16 cellular contexts compared by ENCODE assay signal in the genomic region with DNA sequence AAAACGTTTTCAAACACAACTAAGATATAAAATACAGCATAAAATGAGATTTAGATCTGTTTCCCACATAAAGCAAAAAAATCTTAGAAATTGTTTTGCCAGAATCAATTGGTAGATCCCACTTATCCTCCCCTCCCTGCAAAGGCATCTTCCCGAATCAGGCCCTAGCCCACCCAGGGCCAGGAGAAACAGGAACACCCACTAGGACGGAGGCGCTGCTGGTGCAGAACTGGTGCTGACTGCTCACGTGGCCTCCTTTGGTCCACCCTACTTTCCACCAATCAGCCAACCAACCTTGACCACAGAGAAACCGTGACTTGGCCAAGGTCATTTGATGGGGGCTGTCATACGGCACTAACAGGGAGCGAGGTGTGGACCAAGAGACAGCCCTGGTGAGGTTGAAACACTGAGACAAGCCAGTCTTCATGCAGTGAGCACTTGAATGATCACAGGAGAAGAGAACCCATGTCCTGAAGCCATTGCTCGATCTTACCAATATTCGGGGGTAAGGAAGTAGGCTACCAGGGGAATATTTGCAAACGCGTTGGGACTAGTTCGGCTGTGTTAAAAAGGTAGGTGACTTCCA. TPM values are rescaled to one million over a fixed set of nuclear protein-coding genes. Genes with fewer than 3 reads are reported as not detected.
A peak's percentile ranks its signal among the peaks of the same experiment; 100 is the strongest.
DNase-seq lines count a peak whose midpoint lies in the region; ATAC-seq and TF ChIP-seq lines count a peak whose summit lies in the region.
"Had no signal": no experiment of that assay in that cellular context is flagged by ENCODE, and none has a peak within 500 bp of the region (broad histone marks: within the 10 kb centered on the region; RNA-seq: fewer than 3 reads in every experiment).

No MANE protein-coding gene starts in this region.

- no TSS peak for BruUV-seq in mammary epithelial cell (replicated peaks; lab: Mats Ljungman, UMichigan)

- H3K4me3 ChIP-seq in mammary epithelial cell (replicated peaks in 1 of 3; ENCODE audit: insufficient read depth in 1 of 3, low read depth in 2 of 3, low read length in 3 of 3) = no peak overlapping the region
- H3K4me3 ChIP-seq: heart right ventricle had no signal

- intact Hi-C loops in activated CD8-positive, alpha-beta T cell treated with anti-CD3 and anti-CD28 coated beads for 36 hours (cut with micrococcal nuclease) = no loop called here
- intact Hi-C loops in mammary epithelial cell (cut with micrococcal nuclease) = no loop called here

- no peaks in the 10 kb centered on the region for H3K9me3 Mint-ChIP-seq in activated naive CD4-positive, alpha-beta T cell treated with anti-CD3 and anti-CD28 coated beads, Interleukin-2, amount 10 ng/mL, durations not matched to agents 7 days and 5 days
- H3K9me3 Mint-ChIP-seq in activated CD8-positive, alpha-beta T cell treated with anti-CD3 and anti-CD28 coated beads for 36 hours = no peaks in the 10 kb centered on the region
- H3K9me3 Mint-ChIP-seq in glutamatergic neuron (ENCODE audit: unreplicated experiment) = no peaks in the 10 kb centered on the region
- H3K9me3 Mint-ChIP-seq in stimulated activated naive CD8-positive, alpha-beta T cell treated with anti-CD3 and anti-CD28 coated beads, Interleukin-15, amount 100 ng/mL, for 72 hours = no peaks in the 10 kb centered on the region
- H3K9me3 Mint-ChIP-seq: activated B cell treated with CpG ODN at 0.5 μM for 24 hours had no signal

- H3K4me3 Mint-ChIP-seq in activated naive CD4-positive, alpha-beta T cell treated with anti-CD3 and anti-CD28 coated beads, Interleukin-2, amount 10 ng/mL, durations not matched to agents 7 days and 5 days = no peak overlapping the region
- H3K4me3 Mint-ChIP-seq in activated CD8-positive, alpha-beta T cell treated with anti-CD3 and anti-CD28 coated beads for 36 hours = no peak overlapping the region
- no peak overlapping the region for H3K4me3 Mint-ChIP-seq in glutamatergic neuron (ENCODE audit: unreplicated experiment)
- H3K4me3 Mint-ChIP-seq in stimulated activated naive CD8-positive, alpha-beta T cell treated with anti-CD3 and anti-CD28 coated beads, Interleukin-15, amount 100 ng/mL, for 72 hours = peak overlapping the region in 1 of 2 donors; percentile 11
- H3K4me3 Mint-ChIP-seq: activated B cell treated with CpG ODN at 0.5 μM for 24 hours had no signal

- H3K9ac ChIP-seq in mammary epithelial cell (ENCODE audit: insufficient read depth, low read length) = no peak overlapping the region

- peaks cover 35% of the 10 kb centered on the region for H3K36me3 ChIP-seq in mammary epithelial cell (ENCODE audit: insufficient read depth, low read length)

- peaks cover 58% of the 10 kb centered on the region for H3K36me3 Mint-ChIP-seq in activated naive CD4-positive, alpha-beta T cell treated with anti-CD3 and anti-CD28 coated beads, Interleukin-2, amount 10 ng/mL, durations not matched to agents 7 days and 5 days
- peaks cover 58% of the 10 kb centered on the region for H3K36me3 Mint-ChIP-seq in activated CD8-positive, alpha-beta T cell treated with anti-CD3 and anti-CD28 coated beads for 36 hours (ENCODE audit: low read depth)
- H3K36me3 Mint-ChIP-seq in glutamatergic neuron (ENCODE audit: unreplicated experiment) = no peaks in the 10 kb centered on the region

- POLR2A ChIA-PET in activated CD8-positive, alpha-beta T cell treated with anti-CD3 and anti-CD28 coated beads for 36 hours (lab: Charles Lee) = interaction anchor here (1.2 to 28.8 kb wide), 5 partner anchors 0 to 56 kb away, joined by 3 to 872 read pairs (median 31); partner anchors contain the start of genes MED22, REXO4, RPL7A and SURF1

- H3K27ac Mint-ChIP-seq in activated naive CD4-positive, alpha-beta T cell treated with anti-CD3 and anti-CD28 coated beads, Interleukin-2, amount 10 ng/mL, durations not matched to agents 7 days and 5 days = peak overlapping the region; percentile 28
- peak overlapping the region; percentile 91 for H3K27ac Mint-ChIP-seq in activated CD8-positive, alpha-beta T cell treated with anti-CD3 and anti-CD28 coated beads for 36 hours
- H3K27ac Mint-ChIP-seq in glutamatergic neuron (ENCODE audit: unreplicated experiment) = peak overlapping the region; percentile 48
- peak overlapping the region; percentile 30 to 74 for H3K27ac Mint-ChIP-seq in stimulated activated naive CD8-positive, alpha-beta T cell treated with anti-CD3 and anti-CD28 coated beads, Interleukin-15, amount 100 ng/mL, for 72 hours
- H3K27ac Mint-ChIP-seq: activated B cell treated with CpG ODN at 0.5 μM for 24 hours had no signal

- CTCF ChIA-PET in activated naive CD4-positive, alpha-beta T cell treated with anti-CD3 and anti-CD28 coated beads, Interleukin-2, amount 10 ng/mL, durations not matched to agents 7 days and 5 days (lab: Charles Lee) = interaction anchor here (0.6 to 1.2 kb wide), 2 partner anchors 10 to 13 kb away, joined by 3 to 4 read pairs; partner anchors contain the start of genes MED22 and RPL7A
- CTCF ChIA-PET in activated CD8-positive, alpha-beta T cell treated with anti-CD3 and anti-CD28 coated beads for 36 hours (lab: Charles Lee) = interaction anchor here (1.2 to 1.5 kb wide), 2 partner anchors 9 to 125 kb away, joined by 3 to 6 read pairs; no protein-coding TSS in a partner anchor
- CTCF ChIA-PET in mammary epithelial cell (lab: Charles Lee; ENCODE audit: low non-redundant PET) = no interaction called here

- H3K4me1 Mint-ChIP-seq in activated naive CD4-positive, alpha-beta T cell treated with anti-CD3 and anti-CD28 coated beads, Interleukin-2, amount 10 ng/mL, durations not matched to agents 7 days and 5 days = peaks cover 21% of the 10 kb centered on the region
- peaks cover 54% of the 10 kb centered on the region for H3K4me1 Mint-ChIP-seq in activated CD8-positive, alpha-beta T cell treated with anti-CD3 and anti-CD28 coated beads for 36 hours (ENCODE audit: low read depth)
- H3K4me1 Mint-ChIP-seq in glutamatergic neuron (ENCODE audit: low read depth, unreplicated experiment) = peaks cover 20% of the 10 kb centered on the region
- peaks cover 69% of the 10 kb centered on the region for H3K4me1 Mint-ChIP-seq in stimulated activated naive CD8-positive, alpha-beta T cell treated with anti-CD3 and anti-CD28 coated beads, Interleukin-15, amount 100 ng/mL, for 72 hours

- WGBS in mammary epithelial cell (ENCODE audit: low coverage, missing lambda C conversion rate) = 74% methylated on average over 13 of the region's 13 CpGs

- no peaks in the 10 kb centered on the region for H3K27me3 ChIP-seq in mammary epithelial cell (ENCODE audit: insufficient read depth, low read length)
- H3K27me3 ChIP-seq: heart right ventricle had no signal

- H3K27me3 Mint-ChIP-seq in activated naive CD4-positive, alpha-beta T cell treated with anti-CD3 and anti-CD28 coated beads, Interleukin-2, amount 10 ng/mL, durations not matched to agents 7 days and 5 days = no peaks in the 10 kb centered on the region
- H3K27me3 Mint-ChIP-seq in activated CD8-positive, alpha-beta T cell treated with anti-CD3 and anti-CD28 coated beads for 36 hours = no peaks in the 10 kb centered on the region
- H3K27me3 Mint-ChIP-seq in glutamatergic neuron (ENCODE audit: unreplicated experiment) = peaks cover 4% of the 10 kb centered on the region
- no peaks in the 10 kb centered on the region for H3K27me3 Mint-ChIP-seq in stimulated activated naive CD8-positive, alpha-beta T cell treated with anti-CD3 and anti-CD28 coated beads, Interleukin-15, amount 100 ng/mL, for 72 hours
- H3K27me3 Mint-ChIP-seq: activated B cell treated with CpG ODN at 0.5 μM for 24 hours had no signal

- H3K9me3 ChIP-seq in mammary epithelial cell (replicated peaks; ENCODE audit: insufficient read depth, low read length) = no peaks in the 10 kb centered on the region
- H3K9me3 ChIP-seq: heart right ventricle had no signal

- H3K4me2 ChIP-seq in mammary epithelial cell (ENCODE audit: insufficient read depth, low read depth, low read length) = no peak overlapping the region

- H2AFZ ChIP-seq in mammary epithelial cell (ENCODE audit: low read depth, low read length) = no peak overlapping the region

- dilution Hi-C loops in mammary epithelial cell (cut with HindIII; ENCODE audit: low sequenced_read_pairs) = no loop called here

- in situ Hi-C loops in mammary epithelial cell (cut with MboI; ENCODE audit: low sequenced_read_pairs in 2 of 2) = no loop called here

- peaks cover 40% of the 10 kb centered on the region for H3K4me1 ChIP-seq in mammary epithelial cell (ENCODE audit: insufficient read depth, low read length)

- no peaks in the 10 kb centered on the region for H4K20me1 ChIP-seq in mammary epithelial cell (ENCODE audit: insufficient read depth, low read length)

- TF ChIP-seq CTCF in activated CD8-positive, alpha-beta T cell treated with anti-CD3 and anti-CD28 coated beads for 36 hours (IDR thresholded peaks at IDR 0.05) = no peak
- TF ChIP-seq CTCF in glutamatergic neuron (IDR thresholded peaks at IDR 0.05; ENCODE audit: partially characterized antibody, unreplicated experiment) (no peak), mammary epithelial cell (conservative IDR thresholded peaks at IDR 0.05 in 1 of 2, IDR thresholded peaks at IDR 0.05 in 1 of 2; ENCODE audit: extremely low read depth in 1 of 2, insufficient read depth in 1 of 2, low read depth in 1 of 2, low read length in 2 of 2) (no peak)

- peaks cover 84% of the 10 kb centered on the region for H3K79me2 ChIP-seq in mammary epithelial cell (ENCODE audit: insufficient read depth, low read length)

- ATAC-seq in activated CD8-positive, alpha-beta T cell treated with anti-CD3 and anti-CD28 coated beads for 36 hours = no peak
- ATAC-seq in stimulated activated naive CD8-positive, alpha-beta T cell treated with anti-CD3 and anti-CD28 coated beads, Interleukin-15, amount 100 ng/mL, for 72 hours = no peak
- ATAC-seq: heart right ventricle, Right ventricle myocardium inferior had no signal

- H3K27ac ChIP-seq in mammary epithelial cell (ENCODE audit: insufficient read depth, low read depth, low read length) = no peak overlapping the region
- H3K27ac ChIP-seq: heart right ventricle had no signal

- no peak for DNase-seq in activated naive CD4-positive, alpha-beta T cell treated with anti-CD3 and anti-CD28 coated beads, Interleukin-2, amount 10 ng/mL, durations not matched to agents 7 days and 5 days
- DNase-seq in activated naive CD4-positive, alpha-beta T cell (lab: John Stamatoyannopoulos, UW) = no peak
- DNase-seq in activated CD8-positive, alpha-beta T cell treated with anti-CD3 and anti-CD28 coated beads for 36 hours = no peak
- DNase-seq in glutamatergic neuron (no peak), NCI-H2107 (lab: John Stamatoyannopoulos, UW) (no peak), LoVo (ENCODE audit: low spot score) (no peak), mammary epithelial cell (no peak)
- no peak for DNase-seq in stimulated activated naive CD8-positive, alpha-beta T cell treated with anti-CD3 and anti-CD28 coated beads, Interleukin-15, amount 100 ng/mL, for 72 hours
- DNase-seq: activated B cell treated with CpG ODN at 0.5 μM for 24 hours; activated CD8-positive, alpha-beta memory T cell treated with anti-CD3 and anti-CD28 coated beads, Interleukin-2, amount 50 U/mL, for 48 hours; effector CD8-positive, alpha-beta T cell; heart right ventricle; NCI-H1694 treated with DMSO at 0.1 percent for 48 hours; NCI-H446 treated with DMSO at 0.1 percent for 48 hours; T-helper 1 cell had no signal

RNA-seq across cellular contexts. Expression of gene SURF2, which starts 5.2 kb away (rescaled TPM):
- 10 to 100 TPM; 14.6 to 21.5 TPM for total RNA-seq in activated CD8-positive, alpha-beta T cell treated with anti-CD3 and anti-CD28 coated beads for 36 hours
- 24.0 TPM for total RNA-seq in glutamatergic neuron (ENCODE audit: unreplicated experiment)
- total RNA-seq in mammary epithelial cell = 10 to 100 TPM; 22.5 to 42.2 TPM
- polyA plus RNA-seq in mammary epithelial cell = 39.2 TPM
- polyA minus RNA-seq in mammary epithelial cell = 35.4 TPM

RNA-seq across cellular contexts. Expression of gene SURF1, which starts 5.3 kb away (rescaled TPM):
- 10 to 100 TPM; 22.1 to 25.3 TPM for total RNA-seq in activated CD8-positive, alpha-beta T cell treated with anti-CD3 and anti-CD28 coated beads for 36 hours
- total RNA-seq in glutamatergic neuron (ENCODE audit: unreplicated experiment) (56.1 TPM), mammary epithelial cell (10 to 100 TPM; 17.5 to 23.4 TPM)
- polyA plus RNA-seq in mammary epithelial cell = 43.5 TPM
- 24.5 TPM for polyA minus RNA-seq in mammary epithelial cell

RNA-seq across cellular contexts. Expression of gene RPL7A, which starts 13.6 kb away (rescaled TPM):
- total RNA-seq in activated CD8-positive, alpha-beta T cell treated with anti-CD3 and anti-CD28 coated beads for 36 hours = 1,000 to 10,000 TPM; 3,479 to 3,507 TPM
- total RNA-seq in glutamatergic neuron (ENCODE audit: unreplicated experiment) (1,442 TPM), mammary epithelial cell (1,000 to 10,000 TPM; 1,339 to 1,542 TPM)
- polyA plus RNA-seq in mammary epithelial cell = 3,578 TPM
- 1,906 TPM for polyA minus RNA-seq in mammary epithelial cell

RNA-seq across cellular contexts. Expression of gene MED22, which starts 13.7 kb away (rescaled TPM):
- 10 to 100 TPM; 23.4 to 29.0 TPM for total RNA-seq in activated CD8-positive, alpha-beta T cell treated with anti-CD3 and anti-CD28 coated beads for 36 hours
- total RNA-seq in glutamatergic neuron (ENCODE audit: unreplicated experiment) = 35.7 TPM
- total RNA-seq in mammary epithelial cell = 10 to 100 TPM; 17.2 to 35.4 TPM
- 18.6 TPM for polyA plus RNA-seq in mammary epithelial cell
- 78.3 TPM for polyA minus RNA-seq in mammary epithelial cell

RNA-seq across cellular contexts. Expression of gene SURF4, which starts 14.3 kb away (rescaled TPM):
- 100 to 1,000 TPM; 219 to 239 TPM for total RNA-seq in activated CD8-positive, alpha-beta T cell treated with anti-CD3 and anti-CD28 coated beads for 36 hours
- total RNA-seq in glutamatergic neuron (ENCODE audit: unreplicated experiment) (111 TPM), mammary epithelial cell (100 to 1,000 TPM; 192 to 214 TPM)
- polyA plus RNA-seq in mammary epithelial cell = 206 TPM
- polyA minus RNA-seq in mammary epithelial cell = 325 TPM

Comparison
In these comparisons a context has a peak if more than half of its experiments do, and no peak if none do; other contexts are left out.
1. H3K27ac Mint-ChIP-seq: peak in every context shown above with its lines; median percentile 91 in activated CD8-positive, alpha-beta T cell treated with anti-CD3 and anti-CD28 coated beads for 36 hours; 52 in stimulated activated naive CD8-positive, alpha-beta T cell treated with anti-CD3 and anti-CD28 coated beads, Interleukin-15, amount 100 ng/mL, for 72 hours; 48 in glutamatergic neuron; 28 in activated naive CD4-positive, alpha-beta T cell treated with anti-CD3 and anti-CD28 coated beads, Interleukin-2, amount 10 ng/mL, durations not matched to agents 7 days and 5 days.